8 cellular contexts compared by ENCODE assay signal in the genomic region with DNA sequence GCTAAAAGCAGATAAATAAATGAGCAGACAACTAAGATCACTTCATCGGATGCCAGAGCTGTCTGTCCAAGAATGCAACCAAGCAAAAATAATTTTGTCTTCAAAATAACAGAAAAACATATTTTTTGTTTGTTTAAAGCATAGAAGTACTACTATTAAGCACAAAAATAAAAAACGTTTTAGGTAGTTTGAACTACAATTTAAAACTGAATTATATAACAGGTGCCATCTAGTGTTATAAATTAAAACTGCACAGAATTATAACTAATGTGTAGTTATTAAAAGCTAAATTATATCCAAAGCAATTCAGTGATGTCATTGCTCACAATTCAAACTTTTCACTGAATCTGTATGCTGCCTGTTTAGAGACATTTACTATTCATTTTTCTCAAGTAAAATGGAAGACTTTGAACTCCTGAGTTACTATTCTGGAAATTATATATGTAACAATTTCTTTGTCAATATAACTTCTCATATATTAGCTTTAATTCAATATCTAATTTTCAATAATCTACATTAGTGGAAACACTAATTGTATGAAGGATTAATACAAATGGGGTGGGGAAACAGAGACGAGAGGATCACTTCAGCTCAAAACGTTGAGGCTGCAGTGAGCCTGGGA. TPM values are rescaled to one million over a fixed set of nuclear protein-coding genes. Genes with fewer than 3 reads are reported as not detected.
DNase-seq lines count a peak whose midpoint lies in the region; ATAC-seq and TF ChIP-seq lines count a peak whose summit lies in the region.

No MANE protein-coding gene starts in this region.

- H3K9me3 Mint-ChIP-seq in activated T-cell treated with anti-CD3 and anti-CD28 coated beads, Interleukin-2, amount 50 U/mL, for 4 hours = no peaks in the 10 kb centered on the region

- no peaks in the 10 kb centered on the region for H3K9me3 ChIP-seq in SK-N-MC (ENCODE audit: low read depth, low read length)
- no peaks in the 10 kb centered on the region for H3K9me3 ChIP-seq in thoracic aorta

- H3K4me1 ChIP-seq in thoracic aorta (ENCODE audit: control insufficient read depth in 1 of 2, low read depth in 2 of 2) = no peaks in the 10 kb centered on the region

- DNase-seq in activated T-cell treated with anti-CD3 and anti-CD28 coated beads, Interleukin-2, amount 50 U/mL, for 4 hours = no peak
- DNase-seq in activated T-cell treated with anti-CD3 and anti-CD28 coated beads, Interleukin-2, amount 50 U/mL, for 48 hours = no peak
- DNase-seq in SK-N-MC (ENCODE audit: low read depth, low spot score) (peak; percentile 6), fibroblast of the aortic adventitia (ENCODE audit: low read depth) (peak; percentile 52), thoracic aorta (ENCODE audit: low spot score) (no peak), NCI-H526 treated with DMSO at 0.1 percent for 48 hours (lab: John Stamatoyannopoulos, UW) (no peak), posterior vena cava (ENCODE audit: low spot score) (no peak)
- no peak for DNase-seq in stimulated activated CD4-positive, alpha-beta T cell treated with anti-CD3 and anti-CD28 coated beads, Interleukin-4, amount 100 ng/mL, for 24 hours

- H3K27me3 ChIP-seq in thoracic aorta (replicated peaks; ENCODE audit: insufficient read depth) = no peaks in the 10 kb centered on the region

- H3K27ac ChIP-seq in SK-N-MC (no peak overlapping the region), thoracic aorta (no peak overlapping the region)

- no peaks in the 10 kb centered on the region for H3K27me3 Mint-ChIP-seq in activated T-cell treated with anti-CD3 and anti-CD28 coated beads, Interleukin-2, amount 50 U/mL, for 4 hours (ENCODE audit: low read depth)

- H3K4me3 Mint-ChIP-seq in activated T-cell treated with anti-CD3 and anti-CD28 coated beads, Interleukin-2, amount 50 U/mL, for 4 hours = peak overlapping the region; percentile 38

- H3K36me3 ChIP-seq in SK-N-MC (ENCODE audit: insufficient read depth, low read length) = peaks cover 32% of the 10 kb centered on the region
- H3K36me3 ChIP-seq in thoracic aorta = peaks cover 7% of the 10 kb centered on the region

- TF ChIP-seq CTCF in fibroblast of the aortic adventitia (IDR thresholded peaks at IDR 0.05; ENCODE audit: insufficient read depth, low read length) (peak; percentile 46), thoracic aorta (IDR thresholded peaks at IDR 0.05) (peak; percentile 66)

- no peak overlapping the region for H3K9ac ChIP-seq in SK-N-MC (ENCODE audit: insufficient read length)

- peaks cover 51% of the 10 kb centered on the region for H3K36me3 Mint-ChIP-seq in activated T-cell treated with anti-CD3 and anti-CD28 coated beads, Interleukin-2, amount 50 U/mL, for 4 hours (ENCODE audit: insufficient read depth)

- peaks cover 56% of the 10 kb centered on the region for H3K4me1 Mint-ChIP-seq in activated T-cell treated with anti-CD3 and anti-CD28 coated beads, Interleukin-2, amount 50 U/mL, for 4 hours (ENCODE audit: low read depth)

- no peak for ATAC-seq in activated T-cell treated with anti-CD3 and anti-CD28 coated beads, Interleukin-2, amount 50 U/mL, for 4 hours
- ATAC-seq in thoracic aorta (ENCODE audit: insufficient number of reproducible peaks, low FRiP score, low read depth) = no peak

- intact Hi-C loops in posterior vena cava (cut with DNase I) = no loop called here

- H3K4me3 ChIP-seq in SK-N-MC (no peak overlapping the region), fibroblast of the aortic adventitia (ENCODE audit: low read depth, low read length) (no peak overlapping the region), thoracic aorta (no peak overlapping the region)

RNA-seq across cellular contexts. Expression of gene LINS1, which starts 29.5 kb away (rescaled TPM):
- total RNA-seq in activated T-cell treated with anti-CD3 and anti-CD28 coated beads, Interleukin-2, amount 50 U/mL, for 4 hours = 10 to 100 TPM; 47.9 to 56.7 (median 51.9) TPM
- total RNA-seq in fibroblast of the aortic adventitia (ENCODE audit: low replicate concordance) (11.2 and 25.8 TPM in 2 replicates), thoracic aorta (10 to 100 TPM in 1 of 2 donors, 1 to 10 TPM in 1; 5.4 to 29.3 TPM), posterior vena cava (10 to 100 TPM in 1 of 2 donors, 1 to 10 TPM in 1; 8.3 to 11.9 TPM)

RNA-seq across cellular contexts. Expression of gene ASB7, which starts 29.9 kb away (rescaled TPM):
- 10 to 100 TPM; 12.1 to 16.0 (median 15.5) TPM for total RNA-seq in activated T-cell treated with anti-CD3 and anti-CD28 coated beads, Interleukin-2, amount 50 U/mL, for 4 hours
- total RNA-seq in fibroblast of the aortic adventitia (ENCODE audit: low replicate concordance) = 11.9 and 13.8 TPM in 2 replicates
- total RNA-seq in thoracic aorta = 10 to 100 TPM in 1 of 2 donors, 1 to 10 TPM in 1; 6.0 to 12.8 TPM
- total RNA-seq in posterior vena cava = 10 to 100 TPM in 1 of 2 donors, 1 to 10 TPM in 1; 8.8 to 10.2 TPM

RNA-seq across cellular contexts. Expression of gene CERS3, which starts 43.7 kb away (rescaled TPM):
- total RNA-seq in activated T-cell treated with anti-CD3 and anti-CD28 coated beads, Interleukin-2, amount 50 U/mL, for 4 hours = under 1 TPM; 0.16 to 0.45 (median 0.18) TPM
- not detected in 2 replicates for total RNA-seq in fibroblast of the aortic adventitia (ENCODE audit: low replicate concordance)
- not detected for total RNA-seq in thoracic aorta
- total RNA-seq in posterior vena cava = not detected

Comparison
In these comparisons a context has a peak if more than half of its experiments do, and no peak if none do; other contexts are left out.
1. DNase-seq: peak in SK-N-MC (single experiment) and fibroblast of the aortic adventitia (single experiment); none in activated T-cell treated with anti-CD3 and anti-CD28 coated beads, Interleukin-2, amount 50 U/mL, for 4 hours (single experiment), activated T-cell treated with anti-CD3 and anti-CD28 coated beads, Interleukin-2, amount 50 U/mL, for 48 hours (0 of 2), thoracic aorta (single experiment), NCI-H526 treated with DMSO at 0.1 percent for 48 hours (single experiment), posterior vena cava (single experiment) and stimulated activated CD4-positive, alpha-beta T cell treated with anti-CD3 and anti-CD28 coated beads, Interleukin-4, amount 100 ng/mL, for 24 hours (single experiment).